ENCODE assay signal across 10 cellular contexts in genomic region chr1:203276916-203277535, GRCh38. TPM values are rescaled to one million over a fixed set of nuclear protein-coding genes. Genes with fewer than 3 reads are reported as not detected.
DNase-seq lines count a peak whose midpoint lies in the region; ATAC-seq and TF ChIP-seq lines count a peak whose summit lies in the region.
"Had no signal": no experiment of that assay in that cellular context is flagged by ENCODE, and none has a peak within 500 bp of the region (broad histone marks: within the 10 kb centered on the region; RNA-seq: fewer than 3 reads in every experiment).

No MANE protein-coding gene starts in this region.

- peaks cover 37% of the 10 kb centered on the region for H3K4me1 ChIP-seq in CD8-positive, alpha-beta T cell (ENCODE audit: insufficient read depth, low read length)

- no peaks in the 10 kb centered on the region for H3K9me3 Mint-ChIP-seq in CD8-positive, alpha-beta T cell
- no peaks in the 10 kb centered on the region for H3K9me3 Mint-ChIP-seq in activated B cell treated with CpG ODN at 0.5 μM for 24 hours
- H3K9me3 Mint-ChIP-seq: HFFc6 had no signal

- ATAC-seq in CD8-positive, alpha-beta T cell: no peak
- ATAC-seq in activated B cell treated with CpG ODN at 0.5 μM for 24 hours (ENCODE audit: low read depth) (no peak), Right ventricle myocardium superior (ENCODE audit: poor library complexity) (peak; percentile 3), HG03432 (IDR thresholded peaks at IDR 0.05; ENCODE audit: unreplicated experiment) (no peak)

- peak overlapping the region; percentile 86 for H3K27ac Mint-ChIP-seq in CD8-positive, alpha-beta T cell
- peak overlapping the region; percentile 90 for H3K27ac Mint-ChIP-seq in activated B cell treated with CpG ODN at 0.5 μM for 24 hours
- H3K27ac Mint-ChIP-seq: HFFc6 had no signal

- no peaks in the 10 kb centered on the region for H3K27me3 ChIP-seq in CD8-positive, alpha-beta T cell (ENCODE audit: insufficient read depth, low read length)

- H3K36me3 Mint-ChIP-seq in CD8-positive, alpha-beta T cell: no peaks in the 10 kb centered on the region
- no peaks in the 10 kb centered on the region for H3K36me3 Mint-ChIP-seq in activated B cell treated with CpG ODN at 0.5 μM for 24 hours (ENCODE audit: low read depth)

- H3K36me3 ChIP-seq in CD8-positive, alpha-beta T cell (ENCODE audit: insufficient read depth, low read length): no peaks in the 10 kb centered on the region

- peak overlapping the region; percentile 1 for H3K4me3 Mint-ChIP-seq in CD8-positive, alpha-beta T cell
- no peak overlapping the region for H3K4me3 Mint-ChIP-seq in activated B cell treated with CpG ODN at 0.5 μM for 24 hours
- H3K4me3 Mint-ChIP-seq: HFFc6 had no signal

- CTCF ChIA-PET in CD8-positive, alpha-beta T cell (lab: Charles Lee): interaction anchor here (0.8 to 22.4 kb wide), 11 partner anchors 5 to 211 kb away, joined by 3 to 908 read pairs (median 5); partner anchors contain the start of genes BTG2 and FMOD
- CTCF ChIA-PET in activated B cell treated with CpG ODN at 0.5 μM for 24 hours (lab: Charles Lee): interaction anchor here (1.9 to 4.9 kb wide), 5 partner anchors 10 to 211 kb away, joined by 5 to 53 read pairs (median 9); no protein-coding TSS in a partner anchor

- DNase-seq in CD8-positive, alpha-beta T cell: no peak
- DNase-seq in activated B cell treated with CpG ODN at 0.5 μM for 24 hours (no peak), Right ventricle myocardium superior (peak; percentile 62), retina (peak; percentile 4), kidney glomerular epithelial cell (lab: John Stamatoyannopoulos, UW) (no peak), NCI-H187 (lab: John Stamatoyannopoulos, UW) (no peak), activated gamma-delta T cell treated with Interleukin-2 at 50 U/mL for 16 hours (no peak)
- DNase-seq: HFFc6, NCI-H524 had no signal

- H3K9me3 ChIP-seq in CD8-positive, alpha-beta T cell (ENCODE audit: low read length): no peaks in the 10 kb centered on the region

- H3K4me1 Mint-ChIP-seq in CD8-positive, alpha-beta T cell (ENCODE audit: low read depth): peaks cover 55% of the 10 kb centered on the region
- H3K4me1 Mint-ChIP-seq in activated B cell treated with CpG ODN at 0.5 μM for 24 hours: peaks cover 79% of the 10 kb centered on the region

- intact Hi-C loops in CD8-positive, alpha-beta T cell (cut with DNase I, micrococcal nuclease): no loop called here
- intact Hi-C loops in activated B cell treated with CpG ODN at 0.5 μM for 24 hours (cut with micrococcal nuclease) (no loop called here), Right ventricle myocardium superior (cut with DNase I) (no loop called here)

- H3K27me3 Mint-ChIP-seq in CD8-positive, alpha-beta T cell (ENCODE audit: low read depth): no peaks in the 10 kb centered on the region
- H3K27me3 Mint-ChIP-seq in activated B cell treated with CpG ODN at 0.5 μM for 24 hours: no peaks in the 10 kb centered on the region

- POLR2A ChIA-PET in CD8-positive, alpha-beta T cell (lab: Charles Lee): interaction anchor here (0.7 to 10.6 kb wide), 8 partner anchors 8 to 60 kb away, joined by 3 to 92 read pairs (median 5); partner anchors contain the start of gene BTG2
- POLR2A ChIA-PET in activated B cell treated with CpG ODN at 0.5 μM for 24 hours (lab: Charles Lee): interaction anchor here (1.0 to 31.2 kb wide), 4 partner anchors 35 to 61 kb away, joined by 3 to 1942 read pairs (median 570); partner anchors contain the start of gene BTG2

- TF ChIP-seq CTCF in CD8-positive, alpha-beta T cell (IDR thresholded peaks at IDR 0.05): no peak
- no peak for TF ChIP-seq CTCF in activated B cell treated with CpG ODN at 0.5 μM for 24 hours (IDR thresholded peaks at IDR 0.05)

- H3K4me3 ChIP-seq in CD8-positive, alpha-beta T cell (ENCODE audit: low read depth, low read length): no peak overlapping the region

- H3K27ac ChIP-seq in CD8-positive, alpha-beta T cell (ENCODE audit: low read depth, low read length): no peak overlapping the region

RNA-seq across cellular contexts. Expression of gene BTG2, which starts 28.3 kb away (rescaled TPM):
- 100 to 1,000 TPM; 751 to 765 TPM for total RNA-seq in CD8-positive, alpha-beta T cell
- total RNA-seq in activated B cell treated with CpG ODN at 0.5 μM for 24 hours: 419 and 448 TPM in 2 replicates
- total RNA-seq in Right ventricle myocardium superior: 40.5 TPM

RNA-seq across cellular contexts. Expression of gene CHIT1, which starts 47.6 kb away (rescaled TPM):
- under 1 TPM; 0.39 to 0.60 TPM for total RNA-seq in CD8-positive, alpha-beta T cell
- 6.5 and 6.6 TPM in 2 replicates for total RNA-seq in activated B cell treated with CpG ODN at 0.5 μM for 24 hours
- total RNA-seq in Right ventricle myocardium superior: 0.48 TPM
- total RNA-seq: HFFc6 had no signal

Comparison
In these comparisons a context has a peak if more than half of its experiments do, and no peak if none do; other contexts are left out.
1. DNase-seq: peak in Right ventricle myocardium superior (single experiment) and retina (single experiment); none in CD8-positive, alpha-beta T cell (0 of 7), activated B cell treated with CpG ODN at 0.5 μM for 24 hours (single experiment), kidney glomerular epithelial cell (single experiment), NCI-H187 (0 of 2) and activated gamma-delta T cell treated with Interleukin-2 at 50 U/mL for 16 hours (single experiment).
2. RNA of gene BTG2, which starts 28.3 kb away (total RNA-seq): 751 to 765 TPM in CD8-positive, alpha-beta T cell and 419 to 448 TPM in activated B cell treated with CpG ODN at 0.5 μM for 24 hours; 40.5 TPM in Right ventricle myocardium superior (single experiment); every median in the first group is over 10 times any median in the second.